ENCODE assay signal across 8 cellular contexts in genomic region chr15:77419050-77419835, GRCh38. TPM values are rescaled to one million over a fixed set of nuclear protein-coding genes. Genes with fewer than 3 reads are reported as not detected.
DNase-seq lines count a peak whose midpoint lies in the region; ATAC-seq, FAIRE-seq and TF ChIP-seq lines count a peak whose summit lies in the region.

No MANE protein-coding gene starts in this region.

- BruUV-seq in K562 (replicated peaks; lab: Mats Ljungman, UMichigan): no TSS peak

- peak overlapping the region; percentile 83 for H3K27ac ChIP-seq in K562 (ENCODE audit: extremely low read depth, low read depth, low read length)
- peak overlapping the region; percentile 98 for H3K27ac ChIP-seq in skeletal muscle tissue (ENCODE audit: low read depth, low read length)

- in situ Hi-C loops in K562 (cut with MboI): no loop called here

- H3K4me3 ChIP-seq in K562 (peak overlapping the region; percentile 94), iPS-18c (ENCODE audit: insufficient read depth, low read depth, low read length) (peak overlapping the region; percentile 71), skeletal muscle tissue (ENCODE audit: low read length in 3 of 3) (peak overlapping the region; percentile 84 to 87 (median 86))

- CTCF ChIA-PET in K562 (lab: Yijun Ruan, JAX; ENCODE audit: low intra/inter-chr PET ratio): no interaction called here

- DNase-seq in NCI-H82 (lab: John Stamatoyannopoulos, UW) (peak; percentile 64), NCI-H82 treated with DMSO at 0.1 percent for 48 hours (lab: John Stamatoyannopoulos, UW; ENCODE audit: unreplicated experiment) (no peak), T-helper 17 cell (peak in 1 of 3 donors; percentile 26), K562 (ENCODE audit: extremely low read depth in 1 of 4, low spot score in 3 of 4) (peak; percentile 63 to 79 (median 72)), cortex of kidney (lab: John Stamatoyannopoulos, UW) (no peak)

- TF ChIP-seq EP300 in K562 (IDR thresholded peaks at IDR 0.05; ENCODE audit: low read length): no peak

- peak; percentile 20 for ATAC-seq in HG03108 (IDR thresholded peaks at IDR 0.05; ENCODE audit: unreplicated experiment)
- ATAC-seq in T-helper 17 cell: no peak
- peak; percentile 25 for ATAC-seq in K562

- peaks cover 27% of the 10 kb centered on the region for H3K4me1 Mint-ChIP-seq in T-helper 17 cell

- peak overlapping the region; percentile 84 for H3K27ac Mint-ChIP-seq in T-helper 17 cell

- H3K9me3 ChIP-seq in T-helper 17 cell (ENCODE audit: control insufficient read depth, low read length, poor library complexity, severe bottlenecking) (no peaks in the 10 kb centered on the region), K562 (replicated peaks; ENCODE audit: control insufficient read depth, insufficient read depth, low read depth, low read length) (no peaks in the 10 kb centered on the region), iPS-18c (ENCODE audit: control insufficient read depth, insufficient read depth, low read length) (no peaks in the 10 kb centered on the region), skeletal muscle tissue (ENCODE audit: control insufficient read depth in 3 of 3, low read length in 3 of 3) (no peaks in the 10 kb centered on the region)

- FAIRE-seq in K562 (lab: Jason Lieb, UNC): no peak

- H2AFZ ChIP-seq in K562 (ENCODE audit: low read depth, low read length): peak overlapping the region; percentile 89

- TF ChIP-seq POLR2A in K562 (conservative IDR thresholded peaks at IDR 0.05): no peak

- H3K4me1 ChIP-seq in K562 (replicated peaks in 1 of 2; ENCODE audit: control insufficient read depth in 2 of 2, insufficient read depth in 2 of 2, low read length in 2 of 2): peaks cover 20 to 43% of the 10 kb centered on the region in 2 experiments; a peak in 4 of 5 replicates
- H3K4me1 ChIP-seq in skeletal muscle tissue (ENCODE audit: control insufficient read depth in 3 of 3, insufficient read depth in 3 of 3, low read length in 3 of 3): peaks cover 7 to 29% (median 29%) of the 10 kb centered on the region in 3 donors

- H3K36me3 Mint-ChIP-seq in T-helper 17 cell (ENCODE audit: low read depth): peaks cover 3% of the 10 kb centered on the region

- WGBS in K562 (ENCODE audit: insufficient coverage, low coverage, missing lambda C conversion rate): 0% methylated on average over 30 of the region's 71 CpGs

- peak overlapping the region; percentile 98 for H3K4me3 Mint-ChIP-seq in T-helper 17 cell

- peak overlapping the region; percentile 75 to 96 for H3K9ac ChIP-seq in K562 (ENCODE audit: insufficient read depth in 1 of 2, low read depth in 2 of 2, low read length in 2 of 2)
- peak overlapping the region; percentile 84 to 95 (median 87) for H3K9ac ChIP-seq in skeletal muscle tissue (ENCODE audit: low read depth in 1 of 3, low read length in 3 of 3)

- H3K79me2 ChIP-seq in K562 (ENCODE audit: control insufficient read depth, insufficient read depth, low read length): peaks cover 89% of the 10 kb centered on the region

- intact Hi-C loops in K562 (cut with micrococcal nuclease): no loop called here

- peak overlapping the region; percentile 96 for H3K4me2 ChIP-seq in K562 (ENCODE audit: insufficient read depth, low read length)

- TF ChIP-seq CTCF in K562 (IDR thresholded peaks at IDR 0.05 in 2 of 3, conservative IDR thresholded peaks at IDR 0.05 in 1 of 3; ENCODE audit: insufficient read depth in 2 of 3, low read depth in 1 of 3, low read length in 3 of 3): peak in 2 of 3 experiments; percentile 42 to 64; a peak in 4 of 6 replicates

- H3K27me3 ChIP-seq in K562 (ENCODE audit: control insufficient read depth in 2 of 2, insufficient read depth in 2 of 2, low read length in 2 of 2) (no peaks in the 10 kb centered on the region), skeletal muscle tissue (ENCODE audit: control insufficient read depth in 3 of 3, insufficient read depth in 3 of 3, low read length in 3 of 3) (no peaks in the 10 kb centered on the region)

- H4K20me1 ChIP-seq in K562 (replicated peaks; ENCODE audit: control insufficient read depth, insufficient read depth, low read length): no peaks in the 10 kb centered on the region

- no peak for TF ChIP-seq RAD21 in K562 (CRISPR knock-in tag; conservative IDR thresholded peaks at IDR 0.05 in 1 of 2, IDR thresholded peaks at IDR 0.05 in 1 of 2)

- peaks cover 8% of the 10 kb centered on the region for H3K27me3 Mint-ChIP-seq in T-helper 17 cell

- no peaks in the 10 kb centered on the region for H3K9me1 ChIP-seq in K562 (ENCODE audit: control insufficient read depth, insufficient read depth, low read length)

- H3K36me3 ChIP-seq in K562 (ENCODE audit: control insufficient read depth, insufficient read depth, low read length): no peaks in the 10 kb centered on the region; the same call in 2 of the 3 replicates
- no peaks in the 10 kb centered on the region for H3K36me3 ChIP-seq in skeletal muscle tissue (ENCODE audit: control insufficient read depth in 3 of 3, insufficient read depth in 3 of 3, low read length in 3 of 3)

- POLR2A ChIA-PET in K562 (lab: Yijun Ruan, JAX): interaction anchor here (0.6 to 1.1 kb wide), 6 partner anchors 11 to 68 kb away, joined by 3 to 4 read pairs (median 3); no protein-coding TSS in a partner anchor

TF ChIP-seq in K562, 482 proteins besides CTCF, POLR2A, EP300 and RAD21 (continues in another document):
- TF ChIP-seq ZKSCAN3 (CRISPR knock-in tag; IDR thresholded peaks at IDR 0.05) (no peak), FUS (optimal IDR thresholded peaks at IDR 0.05; ENCODE audit: low read depth, low read length) (peak; percentile 14), RBM34 (IDR thresholded peaks at IDR 0.05; ENCODE audit: borderline replicate concordance, insufficient read depth, low read length) (no peak), ZNF507 (tag; conservative IDR thresholded peaks at IDR 0.05) (no peak), MAZ (CRISPR knock-in tag; conservative IDR thresholded peaks at IDR 0.05 in 1 of 2, IDR thresholded peaks at IDR 0.05 in 1 of 2) (peak; percentile 64 to 67; a peak in 2 of 4 replicates), RBBP5 (IDR thresholded peaks at IDR 0.05; ENCODE audit: borderline replicate concordance, insufficient read depth, low read length, poor library complexity, severe bottlenecking) (peak; percentile 93), PTBP1 (IDR thresholded peaks at IDR 0.05; ENCODE audit: low read depth, low read length) (no peak)
- TF ChIP-seq, protein P1, sequence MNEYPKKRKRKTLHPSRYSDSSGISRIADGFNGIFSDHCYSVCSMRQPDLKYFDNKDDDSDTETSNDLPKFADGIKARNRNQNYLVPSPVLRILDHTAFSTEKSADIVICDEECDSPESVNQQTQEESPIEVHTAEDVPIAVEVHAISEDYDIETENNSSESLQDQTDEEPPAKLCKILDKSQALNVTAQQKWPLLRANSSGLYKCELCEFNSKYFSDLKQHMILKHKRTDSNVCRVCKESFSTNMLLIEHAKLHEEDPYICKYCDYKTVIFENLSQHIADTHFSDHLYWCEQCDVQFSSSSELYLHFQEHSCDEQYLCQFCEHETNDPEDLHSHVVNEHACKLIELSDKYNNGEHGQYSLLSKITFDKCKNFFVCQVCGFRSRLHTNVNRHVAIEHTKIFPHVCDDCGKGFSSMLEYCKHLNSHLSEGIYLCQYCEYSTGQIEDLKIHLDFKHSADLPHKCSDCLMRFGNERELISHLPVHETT (CRISPR knock-in tag; conservative IDR thresholded peaks at IDR 0.05 in 1 of 2, IDR thresholded peaks at IDR 0.05 in 1 of 2): peak in 1 of 2 experiments; percentile 80; a peak in 2 of 4 replicates

RNA-seq across cellular contexts. Expression of gene PEAK1, which starts 0.7 kb away (rescaled TPM):
- total RNA-seq in T-helper 17 cell: 10 to 100 TPM in 1 of 2 donors, 1 to 10 TPM in 1; 5.9 to 10.2 TPM
- 20.6 and 63.9 TPM in 2 replicates for total RNA-seq in K562 (2011; cell fraction: chromatin; rRNA removed; ENCODE audit: low replicate concordance)
- 14.5 and 18.3 TPM in 2 replicates for total RNA-seq in K562 (2011; cell fraction: nucleolus; rRNA removed)
- total RNA-seq in K562 (2011; cell fraction: nucleoplasm; rRNA removed): 21.4 and 26.1 TPM in 2 replicates
- 10.8 and 11.8 TPM in 2 replicates for total RNA-seq in K562 (2014; rRNA removed)
- total RNA-seq in K562 (2014; rRNA removed; fragmentation: Illumina TruSeq; extraction: Trizol): 15.9 and 16.7 TPM in 2 replicates
- total RNA-seq in K562 (2015; rRNA removed; fragmentation: Illumina TruSeq; extraction: Trizol): 12.9 and 16.3 TPM in 2 replicates
- 21.6 and 22.4 TPM in 2 replicates for total RNA-seq in K562 (2021)
- 10.7 and 13.3 TPM in 2 replicates for polyA plus RNA-seq in K562 (2011; rRNA removed)
- 5.1 and 7.8 TPM in 2 replicates for polyA plus RNA-seq in K562 (2011; cell fraction: cytosol; rRNA removed)
- 16.4 and 24.9 TPM in 2 replicates for polyA plus RNA-seq in K562 (2011; cell fraction: nucleus; rRNA removed)
- polyA plus RNA-seq in K562 (2012): 9.7 and 10.6 TPM in 2 replicates
- 12.4 and 14.9 TPM in 2 replicates for polyA plus RNA-seq in K562 (2014; fragmentation: Illumina TruSeq; extraction: Trizol)
- 1 to 10 TPM in 1 of 2 experiments, under 1 TPM in 1; 0.99 to 1.4 TPM for polyA plus RNA-seq in K562 (2014; fragmentation: Nextera tagmentation; extraction: Ambion mirVana)
- polyA plus RNA-seq in K562 (2014; rRNA removed): 6.9 and 9.2 TPM in 2 replicates
- 23.6 and 26.8 TPM in 2 replicates for polyA minus RNA-seq in K562 (2011; rRNA and poly(A)+ RNA removed)
- 15.6 and 16.8 TPM in 2 replicates for polyA minus RNA-seq in K562 (2011; cell fraction: cytosol; rRNA and poly(A)+ RNA removed)
- polyA minus RNA-seq in K562 (2011; cell fraction: nucleus; rRNA and poly(A)+ RNA removed): 18.3 and 24.5 TPM in 2 replicates
- 60.0 TPM for total RNA-seq in skeletal muscle tissue

RNA-seq across cellular contexts. Expression of gene HMG20A, which starts 1.4 kb away (rescaled TPM):
- total RNA-seq in T-helper 17 cell (10 to 100 TPM; 22.3 to 30.6 TPM), K562 (2014; rRNA removed) (31.8 and 31.9 TPM in 2 replicates), K562 (2014; rRNA removed; fragmentation: Illumina TruSeq; extraction: Trizol) (38.9 and 45.5 TPM in 2 replicates), K562 (2015; rRNA removed; fragmentation: Illumina TruSeq; extraction: Trizol) (31.6 and 34.7 TPM in 2 replicates), K562 (2021) (32.9 and 42.5 TPM in 2 replicates), skeletal muscle tissue (30.3 TPM)
- 42.4 and 74.4 TPM in 2 replicates for total RNA-seq in K562 (2011; cell fraction: chromatin; rRNA removed; ENCODE audit: low replicate concordance)
- 25.0 and 27.0 TPM in 2 replicates for total RNA-seq in K562 (2011; cell fraction: nucleolus; rRNA removed)
- 43.0 and 73.1 TPM in 2 replicates for total RNA-seq in K562 (2011; cell fraction: nucleoplasm; rRNA removed)
- polyA plus RNA-seq in K562 (2011; rRNA removed) (61.3 and 68.1 TPM in 2 replicates), K562 (2014; fragmentation: Illumina TruSeq; extraction: Trizol) (54.9 and 61.0 TPM in 2 replicates), K562 (2014; fragmentation: Nextera tagmentation; extraction: Ambion mirVana) (10 to 100 TPM; 25.0 to 42.0 TPM), K562 (2014; rRNA removed) (30.3 and 34.3 TPM in 2 replicates)
- polyA plus RNA-seq in K562 (2011; cell fraction: cytosol; rRNA removed): 39.1 and 57.2 TPM in 2 replicates
- 35.2 and 41.2 TPM in 2 replicates for polyA plus RNA-seq in K562 (2011; cell fraction: nucleus; rRNA removed)
- polyA plus RNA-seq in K562 (2012): 26.1 and 27.5 TPM in 2 replicates
- 89.8 and 102 TPM in 2 replicates for polyA minus RNA-seq in K562 (2011; rRNA and poly(A)+ RNA removed)
- polyA minus RNA-seq in K562 (2011; cell fraction: cytosol; rRNA and poly(A)+ RNA removed): 33.9 and 45.7 TPM in 2 replicates
- polyA minus RNA-seq in K562 (2011; cell fraction: nucleus; rRNA and poly(A)+ RNA removed): 23.6 and 36.2 TPM in 2 replicates

Comparison
In these comparisons a context has a peak if more than half of its experiments do, and no peak if none do; other contexts are left out.
1. DNase-seq: peak in NCI-H82 (single experiment) and K562 (4 of 4); none in NCI-H82 treated with DMSO at 0.1 percent for 48 hours (single experiment) and cortex of kidney (single experiment).
2. Peak in every context shown above with its lines, with median percentiles within 50 percentile points of each other: H3K4me3 ChIP-seq.